In genomic region chr14:104795781-104796681, GRCh38 we compare ENCODE assay signal across 8 cellular contexts. TPM values are rescaled to one million over a fixed set of nuclear protein-coding genes. Genes with fewer than 3 reads are reported as not detected.
DNase-seq lines count a peak whose midpoint lies in the region; ATAC-seq lines count a peak whose summit lies in the region.

No MANE protein-coding gene starts in this region.

- peak overlapping the region; percentile 75 for H3K4me3 Mint-ChIP-seq in stimulated activated memory B cell treated with anti-CD40 and anti-IgM and Interleukin-4, amounts not matched to agents 10 μg/mL and 1 μg/mL and 100 μg/mL, for 72 hours

- H3K27ac Mint-ChIP-seq in stimulated activated memory B cell treated with anti-CD40 and anti-IgM and Interleukin-4, amounts not matched to agents 10 μg/mL and 1 μg/mL and 100 μg/mL, for 72 hours: peak overlapping the region; percentile 82

- H3K4me1 ChIP-seq in HUES48 (ENCODE audit: control insufficient read depth, insufficient read depth, low read length) (peaks cover 32% of the 10 kb centered on the region), duodenal mucosa (ENCODE audit: control insufficient read depth in 1 of 2, insufficient read depth in 2 of 2, low read length in 2 of 2) (peaks cover 49 to 50% of the 10 kb centered on the region in 2 donors)

- H3K4me1 Mint-ChIP-seq in stimulated activated memory B cell treated with anti-CD40 and anti-IgM and Interleukin-4, amounts not matched to agents 10 μg/mL and 1 μg/mL and 100 μg/mL, for 72 hours: peaks cover 74% of the 10 kb centered on the region

- H3K27ac ChIP-seq in HUES48 (ENCODE audit: low read depth, low read length) (no peak overlapping the region), duodenal mucosa (ENCODE audit: low read depth, low read length) (peak overlapping the region; percentile 70)

- no peak overlapping the region for H3K9ac ChIP-seq in HUES48 (ENCODE audit: low read depth, low read length)
- peak overlapping the region; percentile 54 to 74 for H3K9ac ChIP-seq in duodenal mucosa (ENCODE audit: low read depth in 1 of 2, low read length in 2 of 2)

- H3K9me3 Mint-ChIP-seq in stimulated activated memory B cell treated with anti-CD40 and anti-IgM and Interleukin-4, amounts not matched to agents 10 μg/mL and 1 μg/mL and 100 μg/mL, for 72 hours: no peaks in the 10 kb centered on the region

- H3K36me3 ChIP-seq in HUES48 (ENCODE audit: control insufficient read depth, insufficient read depth, low read length) (peaks cover 12% of the 10 kb centered on the region; the same call in 1 of the 2 replicates), duodenal mucosa (ENCODE audit: control insufficient read depth in 1 of 2, insufficient read depth in 2 of 2, low read length in 2 of 2) (peaks cover 8 to 11% of the 10 kb centered on the region in 2 donors)

- H3K36me3 Mint-ChIP-seq in stimulated activated memory B cell treated with anti-CD40 and anti-IgM and Interleukin-4, amounts not matched to agents 10 μg/mL and 1 μg/mL and 100 μg/mL, for 72 hours: peaks cover 7% of the 10 kb centered on the region

- peak; percentile 50 for DNase-seq in NCI-H1436 (lab: John Stamatoyannopoulos, UW)
- no peak for DNase-seq in NCI-H1436 treated with DMSO at 0.1 percent for 48 hours (lab: John Stamatoyannopoulos, UW)
- DNase-seq in activated CD4-positive, alpha-beta T cell treated with anti-CD3 and anti-CD28 coated beads for 48 hours: peak; percentile 52
- peak; percentile 51 to 59 for DNase-seq in lung microvascular endothelial cell (ENCODE audit: low read depth in 2 of 2)
- no peak for DNase-seq in SK-N-DZ (ENCODE audit: low spot score)

- H3K27me3 ChIP-seq in HUES48 (ENCODE audit: control insufficient read depth, insufficient read depth, low read length): peaks cover 42% of the 10 kb centered on the region
- H3K27me3 ChIP-seq in duodenal mucosa (ENCODE audit: control insufficient read depth in 1 of 2, insufficient read depth in 2 of 2, low read length in 2 of 2): no peaks in the 10 kb centered on the region

- peak; percentile 62 for ATAC-seq in stimulated activated memory B cell treated with anti-CD40 and anti-IgM and Interleukin-4, amounts not matched to agents 10 μg/mL and 1 μg/mL and 100 μg/mL, for 72 hours

- no peaks in the 10 kb centered on the region for H3K27me3 Mint-ChIP-seq in stimulated activated memory B cell treated with anti-CD40 and anti-IgM and Interleukin-4, amounts not matched to agents 10 μg/mL and 1 μg/mL and 100 μg/mL, for 72 hours

- peak overlapping the region; percentile 62 for H3K4me3 ChIP-seq in HUES48 (ENCODE audit: low read depth, low read length)
- peak overlapping the region; percentile 56 to 62 for H3K4me3 ChIP-seq in duodenal mucosa (ENCODE audit: low read depth in 1 of 2, low read length in 2 of 2)

- H3K9me3 ChIP-seq in HUES48 (ENCODE audit: control insufficient read depth, insufficient read depth, low read length) (no peaks in the 10 kb centered on the region), duodenal mucosa (ENCODE audit: control insufficient read depth in 1 of 2, low read length in 2 of 2) (no peaks in the 10 kb centered on the region)

RNA-seq across cellular contexts. Expression of gene AKT1, which starts 0.5 kb away (rescaled TPM):
- 107 and 129 TPM in 2 replicates for total RNA-seq in lung microvascular endothelial cell
- polyA plus RNA-seq in SK-N-DZ (2014; cell fraction: cytosol; rRNA removed): 70.4 and 70.8 TPM in 2 replicates
- polyA plus RNA-seq in SK-N-DZ (2014; cell fraction: nucleus; rRNA removed): 137 and 171 TPM in 2 replicates

RNA-seq across cellular contexts. Expression of gene ZBTB42, which starts 4.9 kb away (rescaled TPM):
- 2.6 and 4.4 TPM in 2 replicates for total RNA-seq in lung microvascular endothelial cell
- polyA plus RNA-seq in SK-N-DZ (2014; cell fraction: cytosol; rRNA removed): 0.92 and 1.4 TPM in 2 replicates
- polyA plus RNA-seq in SK-N-DZ (2014; cell fraction: nucleus; rRNA removed): 0.95 and 1.6 TPM in 2 replicates

RNA-seq across cellular contexts. Expression of gene SIVA1, which starts 43.1 kb away (rescaled TPM):
- 77.4 and 82.3 TPM in 2 replicates for total RNA-seq in lung microvascular endothelial cell
- polyA plus RNA-seq in SK-N-DZ (2014; cell fraction: cytosol; rRNA removed): 289 and 437 TPM in 2 replicates
- polyA plus RNA-seq in SK-N-DZ (2014; cell fraction: nucleus; rRNA removed): 345 and 429 TPM in 2 replicates

Comparison
In these comparisons a context has a peak if more than half of its experiments do, and no peak if none do; other contexts are left out.
1. DNase-seq: peak in NCI-H1436 (single experiment), activated CD4-positive, alpha-beta T cell treated with anti-CD3 and anti-CD28 coated beads for 48 hours (single experiment) and lung microvascular endothelial cell (2 of 2); none in NCI-H1436 treated with DMSO at 0.1 percent for 48 hours (single experiment) and SK-N-DZ (single experiment).